Comparison of ENCODE assay signal across 25 cellular contexts in the genomic region with DNA sequence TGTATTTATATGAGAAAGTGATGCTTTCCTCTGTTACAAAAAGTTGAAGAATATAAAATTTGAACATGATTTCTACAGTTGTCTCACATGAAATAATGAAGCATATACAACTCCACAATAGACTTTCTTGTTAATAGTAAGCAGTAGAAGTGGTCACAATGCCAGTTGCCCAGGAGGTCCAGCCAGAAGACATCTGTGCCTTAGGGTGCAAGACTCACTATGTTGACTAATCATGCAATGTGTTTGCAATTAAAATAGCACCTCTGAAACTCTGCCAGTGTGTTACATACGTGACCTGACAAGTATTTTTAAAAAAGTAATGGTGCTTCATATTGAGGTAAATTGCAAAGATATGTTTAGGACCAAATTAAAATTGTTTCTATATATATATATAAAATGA.
"Had no signal": no experiment of that assay in that cellular context is flagged by ENCODE, and none has a peak within 500 bp of the region (broad histone marks: within the 10 kb centered on the region; RNA-seq: fewer than 3 reads in every experiment).

No MANE protein-coding gene starts in this region.

- H3K27ac ChIP-seq: brain microvascular endothelial cell, Peyer's patch, SJSA1 had no signal

- H3K36me3 ChIP-seq: brain microvascular endothelial cell, Peyer's patch, SJSA1 had no signal

- ATAC-seq: activated T-cell treated with anti-CD3 and anti-CD28 coated beads, Interleukin-2, amount 50 U/mL, for 72 hours; K562; SK-N-SH treated with all-trans-retinoic acid at 6 μM for 48 hours; T-helper 17 cell had no signal

- H3K4me3 ChIP-seq: K562, Peyer's patch, SJSA1 had no signal

- H3K4me1 ChIP-seq: Peyer's patch, SJSA1 had no signal

- FAIRE-seq: K562, TTC549 had no signal

- DNase-seq: activated B cell treated with CpG ODN at 0.5 μM for 24 hours; activated CD4-positive, alpha-beta memory T cell treated with anti-CD3 and anti-CD28 coated beads, Interleukin-2, amount 10 ng/mL, durations not matched to agents 7 days and 5 days; activated CD4-positive, alpha-beta T cell treated with anti-CD3 and anti-CD28 coated beads, Interleukin-2, amount 10 ng/mL, durations not matched to agents 7 days and 5 days; activated gamma-delta T cell treated with Interleukin-2 at 50 U/mL for 16 hours; activated naive CD4-positive, alpha-beta T cell treated with anti-CD3 and anti-CD28 coated beads, Interleukin-2, amount 10 ng/mL, durations not matched to agents 7 days and 5 days; activated naive CD8-positive, alpha-beta T cell treated with anti-CD3 and anti-CD28 coated beads for 36 hours; activated T-cell treated with anti-CD3 and anti-CD28 coated beads for 4 hours; activated T-cell treated with anti-CD3 and anti-CD28 coated beads, Interleukin-2, amount 50 U/mL, for 72 hours; brain microvascular endothelial cell; caudate nucleus; Kasumi-1; NCI-H1048; NCI-H1930; NCI-H2171; NCI-H2227 treated with DMSO at 0.1 percent for 48 hours; NCI-H526; NK-92 treated with Interleukin-12 subunit alpha and Interleukin-12 subunit beta, amount 100 ng/mL, for 24 hours; Peyer's patch; SHP77; T-helper 17 cell; T-helper 9 cell had no signal

- H3K27me3 ChIP-seq: brain microvascular endothelial cell, Peyer's patch, SJSA1 had no signal

- H3K9me3 ChIP-seq: Peyer's patch, SJSA1 had no signal
